In genomic region chr12:120737557-120738251, GRCh38 we compare ENCODE assay signal across 15 cellular contexts. TPM values are rescaled to one million over a fixed set of nuclear protein-coding genes. Genes with fewer than 3 reads are reported as not detected.
DNase-seq lines count a peak whose midpoint lies in the region; ATAC-seq, FAIRE-seq and TF ChIP-seq lines count a peak whose summit lies in the region.
"Had no signal": no experiment of that assay in that cellular context is flagged by ENCODE, and none has a peak within 500 bp of the region (broad histone marks: within the 10 kb centered on the region; RNA-seq: fewer than 3 reads in every experiment).

No MANE protein-coding gene starts in this region.

- H3K4me3 ChIP-seq in AG10803 (ENCODE audit: low read length) (no peak overlapping the region), K562 (no peak overlapping the region)
- H3K4me3 ChIP-seq: stomach had no signal

- TF ChIP-seq EP300 in K562 (IDR thresholded peaks at IDR 0.05; ENCODE audit: low read length): no peak

- H2AFZ ChIP-seq in K562 (ENCODE audit: low read depth, low read length): no peak overlapping the region

- no peak overlapping the region for H3K4me2 ChIP-seq in K562 (ENCODE audit: insufficient read depth, low read length)

- CTCF ChIA-PET in HEK293T (lab: Yijun Ruan, JAX): interaction anchor here (1.2 kb wide), 1 partner anchor 234 kb away, joined by 3 read pairs; no protein-coding TSS in a partner anchor
- CTCF ChIA-PET in K562 (lab: Yijun Ruan, JAX; ENCODE audit: low intra/inter-chr PET ratio): no interaction called here

- TF ChIP-seq CTCF in AG10803 (conservative IDR thresholded peaks at IDR 0.05; ENCODE audit: low read length) (peak; percentile 21), K562 (IDR thresholded peaks at IDR 0.05 in 2 of 3, conservative IDR thresholded peaks at IDR 0.05 in 1 of 3; ENCODE audit: insufficient read depth in 2 of 3, low read depth in 1 of 3, low read length in 3 of 3) (peak; percentile 36 to 44 (median 43); a peak in 5 of 6 replicates)

- WGBS in K562 (ENCODE audit: insufficient coverage, low coverage, missing lambda C conversion rate): 75% methylated on average over 18 of the region's 25 CpGs

- H4K20me1 ChIP-seq in K562 (replicated peaks; ENCODE audit: control insufficient read depth, insufficient read depth, low read length): 0 out of 2 replicates have a peak, but pooled peaks cover 5% of the 10 kb centered on the region

- no peaks in the 10 kb centered on the region for H3K9me1 ChIP-seq in K562 (ENCODE audit: control insufficient read depth, insufficient read depth, low read length)

- DNase-seq in AG10803 (ENCODE audit: low read depth) (no peak), HEK293T (ENCODE audit: extremely low spot score) (peak; percentile 28), K562 (ENCODE audit: extremely low read depth in 1 of 4, low spot score in 3 of 4) (peak in 1 of 4 experiments; percentile 37), left kidney (ENCODE audit: low read depth, low spot score) (peak; percentile 51), NCI-H1436 (lab: John Stamatoyannopoulos, UW) (no peak), T1000 (lab: John Stamatoyannopoulos, UW) (no peak), cerebellum (ENCODE audit: low spot score) (no peak)
- DNase-seq in stimulated activated CD8-positive, alpha-beta memory T cell treated with anti-CD3 and anti-CD28 coated beads, Interleukin-4, amount 100 ng/mL, for 48 hours: no peak
- DNase-seq: effector memory CD8-positive, alpha-beta T cell; HCEC 1CT; NCI-H1105 treated with DMSO at 0.1 percent for 48 hours; NCI-H510A; stimulated activated CD4-positive, alpha-beta T cell treated with anti-CD3 and anti-CD28 coated beads, Interleukin-4, amount 100 ng/mL, for 4 hours; stomach had no signal

- peak; percentile 75 for ATAC-seq in K562
- ATAC-seq: effector memory CD8-positive, alpha-beta T cell had no signal

- TF ChIP-seq POLR2A in K562 (conservative IDR thresholded peaks at IDR 0.05): no peak

- TF ChIP-seq RAD21 in K562 (CRISPR knock-in tag; conservative IDR thresholded peaks at IDR 0.05 in 1 of 2, IDR thresholded peaks at IDR 0.05 in 1 of 2): peak in 1 of 2 experiments; percentile 34; a peak in 2 of 4 replicates

- no TSS peak for BruUV-seq in K562 (replicated peaks; lab: Mats Ljungman, UMichigan)

- no peak for FAIRE-seq in K562 (lab: Jason Lieb, UNC)

- POLR2A ChIA-PET in HEK293T (lab: Yijun Ruan, JAX) (interaction anchor here (0.5 kb wide), 1 partner anchor 12 kb away, joined by 3 read pairs; the partner anchor contains the start of gene ACADS), K562 (lab: Yijun Ruan, JAX) (interaction anchor here (0.6 to 0.7 kb wide), 2 partner anchors 17 to 58 kb away, joined by 3 read pairs; no protein-coding TSS in a partner anchor)

- H3K27me3 ChIP-seq in K562 (ENCODE audit: control insufficient read depth in 2 of 2, insufficient read depth in 2 of 2, low read length in 2 of 2): no peaks in the 10 kb centered on the region
- H3K27me3 ChIP-seq: stomach had no signal

- H3K4me1 ChIP-seq in K562 (replicated peaks in 1 of 2; ENCODE audit: control insufficient read depth in 2 of 2, insufficient read depth in 2 of 2, low read length in 2 of 2): peaks cover 0 to 16% of the 10 kb centered on the region in 2 experiments; a peak in 2 of 5 replicates
- H3K4me1 ChIP-seq: stomach had no signal

- H3K9me3 ChIP-seq in K562 (replicated peaks; ENCODE audit: control insufficient read depth, insufficient read depth, low read depth, low read length): no peaks in the 10 kb centered on the region
- H3K9me3 ChIP-seq: stomach had no signal

- peak overlapping the region in 1 of 2 experiments; percentile 45; a peak in 1 of 4 replicates for H3K9ac ChIP-seq in K562 (ENCODE audit: insufficient read depth in 1 of 2, low read depth in 2 of 2, low read length in 2 of 2)

- H3K36me3 ChIP-seq in K562 (ENCODE audit: control insufficient read depth, insufficient read depth, low read length): peaks cover 12% of the 10 kb centered on the region; the same call in 1 of the 3 replicates

- intact Hi-C loops in K562 (cut with micrococcal nuclease): no loop called here

- H3K79me2 ChIP-seq in K562 (ENCODE audit: control insufficient read depth, insufficient read depth, low read length): no peaks in the 10 kb centered on the region

- H3K27ac ChIP-seq in K562 (ENCODE audit: extremely low read depth, low read depth, low read length): no peak overlapping the region
- H3K27ac ChIP-seq: stomach, VCaP had no signal

- in situ Hi-C loops in K562 (cut with MboI): no loop called here

TF ChIP-seq in HEK293T, 16 proteins besides CTCF, POLR2A, EP300 and RAD21 (continues in another document):
- TF ChIP-seq LEF1 (IDR thresholded peaks at IDR 0.05; ENCODE audit: borderline replicate concordance) (no peak), ELF4 (IDR thresholded peaks at IDR 0.05) (no peak), FOXA1 (IDR thresholded peaks at IDR 0.05) (no peak), FOXM1 (IDR thresholded peaks at IDR 0.05; ENCODE audit: borderline replicate concordance) (no peak), NFRKB (IDR thresholded peaks at IDR 0.05) (no peak), BHLHE40 (IDR thresholded peaks at IDR 0.05; ENCODE audit: borderline replicate concordance) (no peak)

TF ChIP-seq in K562, 482 proteins besides CTCF, POLR2A, EP300 and RAD21 (continues in another document):
- TF ChIP-seq POLR2G (IDR thresholded peaks at IDR 0.05; ENCODE audit: low read depth, low read length) (peak; percentile 19; the same call in 1 of the 2 replicates), ZNF780A (CRISPR knock-in tag; IDR thresholded peaks at IDR 0.05) (no peak), FOXA1 (IDR thresholded peaks at IDR 0.05; ENCODE audit: borderline replicate concordance) (no peak), ZNF324 (CRISPR knock-in tag; IDR thresholded peaks at IDR 0.05) (no peak)

RNA-seq across cellular contexts. Expression of gene ACADS, which starts 12.1 kb away (rescaled TPM):
- total RNA-seq in K562 (2011; cell fraction: chromatin; rRNA removed; ENCODE audit: low replicate concordance): 6.2 and 32.9 TPM in 2 replicates
- total RNA-seq in K562 (2011; cell fraction: nucleolus; rRNA removed): 34.2 and 46.8 TPM in 2 replicates
- total RNA-seq in K562 (2011; cell fraction: nucleoplasm; rRNA removed): 17.8 and 18.3 TPM in 2 replicates
- 20.2 and 20.3 TPM in 2 replicates for total RNA-seq in K562 (2014; rRNA removed)
- total RNA-seq in K562 (2014; rRNA removed; fragmentation: Illumina TruSeq; extraction: Trizol): 2.1 and 3.1 TPM in 2 replicates
- 8.8 and 9.0 TPM in 2 replicates for total RNA-seq in K562 (2015; rRNA removed; fragmentation: Illumina TruSeq; extraction: Trizol)
- 17.2 and 18.5 TPM in 2 replicates for total RNA-seq in K562 (2021)
- polyA plus RNA-seq in K562 (2011; rRNA removed): 13.6 and 14.1 TPM in 2 replicates
- polyA plus RNA-seq in K562 (2011; cell fraction: cytosol; rRNA removed): 15.7 and 34.6 TPM in 2 replicates
- 34.9 and 56.3 TPM in 2 replicates for polyA plus RNA-seq in K562 (2011; cell fraction: nucleus; rRNA removed)
- polyA plus RNA-seq in K562 (2012): 10.1 and 22.2 TPM in 2 replicates
- 3.3 and 8.3 TPM in 2 replicates for polyA plus RNA-seq in K562 (2014; fragmentation: Illumina TruSeq; extraction: Trizol)
- polyA plus RNA-seq in K562 (2014; fragmentation: Nextera tagmentation; extraction: Ambion mirVana): under 1 TPM; 0.06 to 0.14 TPM
- polyA plus RNA-seq in K562 (2014; rRNA removed): 18.3 and 20.3 TPM in 2 replicates
- 2.3 and 3.0 TPM in 2 replicates for polyA minus RNA-seq in K562 (2011; rRNA and poly(A)+ RNA removed)
- polyA minus RNA-seq in K562 (2011; cell fraction: cytosol; rRNA and poly(A)+ RNA removed): 10.6 and 11.6 TPM in 2 replicates
- polyA minus RNA-seq in K562 (2011; cell fraction: nucleus; rRNA and poly(A)+ RNA removed): 11.1 and 14.4 TPM in 2 replicates
- total RNA-seq in cerebellum: 3.3 TPM

RNA-seq across cellular contexts. Expression of gene UNC119B, which starts 27.4 kb away (rescaled TPM):
- 18.7 and 28.7 TPM in 2 replicates for total RNA-seq in K562 (2011; cell fraction: chromatin; rRNA removed; ENCODE audit: low replicate concordance)
- total RNA-seq in K562 (2011; cell fraction: nucleolus; rRNA removed): 23.0 and 27.2 TPM in 2 replicates
- total RNA-seq in K562 (2011; cell fraction: nucleoplasm; rRNA removed): 21.1 and 23.8 TPM in 2 replicates
- total RNA-seq in K562 (2014; rRNA removed) (14.6 and 15.1 TPM in 2 replicates), K562 (2014; rRNA removed; fragmentation: Illumina TruSeq; extraction: Trizol) (11.9 and 13.8 TPM in 2 replicates), K562 (2015; rRNA removed; fragmentation: Illumina TruSeq; extraction: Trizol) (9.2 and 9.3 TPM in 2 replicates), K562 (2021) (22.2 and 25.0 TPM in 2 replicates), cerebellum (20.8 TPM)
- polyA plus RNA-seq in K562 (2011; rRNA removed) (26.5 and 34.5 TPM in 2 replicates), K562 (2014; fragmentation: Illumina TruSeq; extraction: Trizol) (16.5 and 19.5 TPM in 2 replicates), K562 (2014; fragmentation: Nextera tagmentation; extraction: Ambion mirVana) (1 to 10 TPM; 4.0 to 6.5 TPM), K562 (2014; rRNA removed) (20.2 and 21.6 TPM in 2 replicates)
- 23.8 and 27.8 TPM in 2 replicates for polyA plus RNA-seq in K562 (2011; cell fraction: cytosol; rRNA removed)
- 28.8 and 32.2 TPM in 2 replicates for polyA plus RNA-seq in K562 (2011; cell fraction: nucleus; rRNA removed)
- polyA plus RNA-seq in K562 (2012): 17.9 and 20.1 TPM in 2 replicates
- 28.0 and 45.8 TPM in 2 replicates for polyA minus RNA-seq in K562 (2011; rRNA and poly(A)+ RNA removed)
- polyA minus RNA-seq in K562 (2011; cell fraction: cytosol; rRNA and poly(A)+ RNA removed): 13.2 and 21.8 TPM in 2 replicates
- 17.6 and 18.5 TPM in 2 replicates for polyA minus RNA-seq in K562 (2011; cell fraction: nucleus; rRNA and poly(A)+ RNA removed)

RNA-seq across cellular contexts. Expression of gene MLEC, which starts 50.8 kb away (rescaled TPM):
- 88.8 and 90.6 TPM in 2 replicates for total RNA-seq in K562 (2011; cell fraction: chromatin; rRNA removed; ENCODE audit: low replicate concordance)
- total RNA-seq in K562 (2011; cell fraction: nucleolus; rRNA removed): 52.4 and 69.7 TPM in 2 replicates
- total RNA-seq in K562 (2011; cell fraction: nucleoplasm; rRNA removed): 97.0 and 104 TPM in 2 replicates
- total RNA-seq in K562 (2014; rRNA removed) (57.8 and 63.6 TPM in 2 replicates), K562 (2014; rRNA removed; fragmentation: Illumina TruSeq; extraction: Trizol) (90.7 and 93.1 TPM in 2 replicates), K562 (2015; rRNA removed; fragmentation: Illumina TruSeq; extraction: Trizol) (102 and 108 TPM in 2 replicates), K562 (2021) (92.9 and 104 TPM in 2 replicates), cerebellum (46.8 TPM)
- polyA plus RNA-seq in K562 (2011; rRNA removed) (40.2 and 51.9 TPM in 2 replicates), K562 (2014; fragmentation: Illumina TruSeq; extraction: Trizol) (73.7 and 94.6 TPM in 2 replicates), K562 (2014; fragmentation: Nextera tagmentation; extraction: Ambion mirVana) (10 to 100 TPM; 18.5 to 20.5 TPM), K562 (2014; rRNA removed) (40.9 and 45.3 TPM in 2 replicates)
- polyA plus RNA-seq in K562 (2011; cell fraction: cytosol; rRNA removed): 11.9 and 30.2 TPM in 2 replicates
- 22.8 and 31.1 TPM in 2 replicates for polyA plus RNA-seq in K562 (2011; cell fraction: nucleus; rRNA removed)
- 51.4 and 67.7 TPM in 2 replicates for polyA plus RNA-seq in K562 (2012)
- polyA minus RNA-seq in K562 (2011; rRNA and poly(A)+ RNA removed): 68.4 and 73.2 TPM in 2 replicates
- 40.9 and 51.9 TPM in 2 replicates for polyA minus RNA-seq in K562 (2011; cell fraction: cytosol; rRNA and poly(A)+ RNA removed)
- 6.3 and 17.9 TPM in 2 replicates for polyA minus RNA-seq in K562 (2011; cell fraction: nucleus; rRNA and poly(A)+ RNA removed)

Comparison
In these comparisons a context has a peak if more than half of its experiments do, and no peak if none do; other contexts are left out.
1. DNase-seq: peak in HEK293T (single experiment) and left kidney (single experiment); none in AG10803 (single experiment), NCI-H1436 (single experiment), T1000 (single experiment), stimulated activated CD8-positive, alpha-beta memory T cell treated with anti-CD3 and anti-CD28 coated beads, Interleukin-4, amount 100 ng/mL, for 48 hours (single experiment) and cerebellum (single experiment).